ENCODE assay signal across 1 cellular context in genomic region chr6:32969685-32970412, GRCh38.
TF ChIP-seq lines count a peak whose summit lies in the region.

No MANE protein-coding gene starts in this region.

TF ChIP-seq in K562, 482 proteins besides CTCF, POLR2A, EP300 and RAD21 (continued from another document and continues in another):
- TF ChIP-seq GTF3C2 (IDR thresholded peaks at IDR 0.05; ENCODE audit: borderline replicate concordance, extremely low read depth, insufficient read length) (no peak), MTA2 (IDR thresholded peaks at IDR 0.05; ENCODE audit: low read depth) (peak; percentile 20; the same call in 1 of the 2 replicates), SNIP1 (IDR thresholded peaks at IDR 0.05; ENCODE audit: low read depth) (no peak), ZNF354B (CRISPR knock-in tag; IDR thresholded peaks at IDR 0.05) (no peak), GTF2A2 (tag; IDR thresholded peaks at IDR 0.05) (no peak), TBP (optimal IDR thresholded peaks at IDR 0.05; ENCODE audit: low read depth, low read length) (no peak), SP2 (IDR thresholded peaks at IDR 0.05; ENCODE audit: extremely low read depth, low read depth, low read length, poor library complexity, severe bottlenecking) (no peak), PURB (CRISPR knock-in tag; IDR thresholded peaks at IDR 0.05; ENCODE audit: low read depth) (no peak), ZNF436 (CRISPR knock-in tag; IDR thresholded peaks at IDR 0.05) (no peak), ZNF347 (CRISPR knock-in tag; IDR thresholded peaks at IDR 0.05; ENCODE audit: low read depth) (no peak), IFI16 (CRISPR knock-in tag; IDR thresholded peaks at IDR 0.05) (no peak), XRCC4 (IDR thresholded peaks at IDR 0.05; ENCODE audit: extremely low read depth, insufficient read depth, insufficient read length) (no peak), MLLT1 (IDR thresholded peaks at IDR 0.05) (peak; percentile 24 to 68; a peak in 3 of 4 replicates), TBL1XR1 (IDR thresholded peaks at IDR 0.05; ENCODE audit: low read length in 2 of 2) (peak in 1 of 2 experiments; percentile 40; a peak in 2 of 4 replicates), ZBTB17 (CRISPR knock-in tag; IDR thresholded peaks at IDR 0.05) (peak; percentile 83; the same call in 1 of the 2 replicates), EGR1 (conservative IDR thresholded peaks at IDR 0.05) (peak; percentile 97), E2F6 (IDR thresholded peaks at IDR 0.05; ENCODE audit: borderline replicate concordance in 1 of 2, extremely low read depth in 1 of 2, insufficient read depth in 1 of 2, insufficient read length in 1 of 2, low read depth in 1 of 2, low read length in 1 of 2, poor library complexity in 1 of 2, severe bottlenecking in 1 of 2) (peak; percentile 36 to 47), SREBF2 (CRISPR knock-in tag; IDR thresholded peaks at IDR 0.05) (0 out of 2 replicates have a peak, but pooled peaks have one; percentile 87), BCLAF1 (IDR thresholded peaks at IDR 0.05; ENCODE audit: borderline replicate concordance in 1 of 2, control insufficient read depth in 1 of 2, low read depth in 2 of 2, low read length in 1 of 2) (no peak; a peak in 1 of 4 replicates), ETV1 (tag; conservative IDR thresholded peaks at IDR 0.05; ENCODE audit: low read depth) (peak; percentile 96), ZBTB7A (IDR thresholded peaks at IDR 0.05; ENCODE audit: borderline replicate concordance, control insufficient read depth, low read depth, low read length) (peak; percentile 55), HMGN3 (IDR thresholded peaks at IDR 0.05; ENCODE audit: borderline replicate concordance, extremely low read depth, insufficient read length, low read depth, low read length) (peak; percentile 41), SAFB2 (IDR thresholded peaks at IDR 0.05; ENCODE audit: borderline replicate concordance, low read depth, low read length, severe bottlenecking) (no peak), GTF2E2 (tag; IDR thresholded peaks at IDR 0.05) (no peak; the same call in 1 of the 2 replicates), FOSL1 (tag; conservative IDR thresholded peaks at IDR 0.05) (no peak), CCAR2 (IDR thresholded peaks at IDR 0.05; ENCODE audit: low read depth, low read length) (no peak), SETDB1 (IDR thresholded peaks at IDR 0.05; ENCODE audit: low read length) (no peak), HNRNPUL1 (IDR thresholded peaks at IDR 0.05; ENCODE audit: low read length) (no peak), ZNF408 (CRISPR knock-in tag; IDR thresholded peaks at IDR 0.05; ENCODE audit: low read depth) (no peak), THAP12 (CRISPR knock-in tag; IDR thresholded peaks at IDR 0.05) (no peak), NFIX (CRISPR knock-in tag; IDR thresholded peaks at IDR 0.05; ENCODE audit: low read depth) (no peak), ZKSCAN3 (CRISPR knock-in tag; IDR thresholded peaks at IDR 0.05) (no peak), ZNF77 (CRISPR knock-in tag; IDR thresholded peaks at IDR 0.05) (no peak), ZNF175 (CRISPR knock-in tag; IDR thresholded peaks at IDR 0.05; ENCODE audit: low read depth) (peak; percentile 74; the same call in 1 of the 2 replicates), ATF2 (CRISPR knock-in tag; IDR thresholded peaks at IDR 0.05) (no peak), ZNF444 (CRISPR knock-in tag; IDR thresholded peaks at IDR 0.05) (peak; percentile 3; the same call in 1 of the 2 replicates), ZNF280A (IDR thresholded peaks at IDR 0.05; ENCODE audit: low read depth, partially characterized antibody) (no peak), KLF16 (IDR thresholded peaks at IDR 0.05) (peak; percentile 62), ELF2 (CRISPR knock-in tag; IDR thresholded peaks at IDR 0.05) (peak; percentile 79), HCFC1 (IDR thresholded peaks at IDR 0.05; ENCODE audit: low read depth, low read length) (peak; percentile 41; the same call in 1 of the 2 replicates), SRSF7 (optimal IDR thresholded peaks at IDR 0.05; ENCODE audit: low read depth, low read length) (no peak), CHD1 (IDR thresholded peaks at IDR 0.05; ENCODE audit: low read length) (peak; percentile 17), ZNF57 (CRISPR knock-in tag; IDR thresholded peaks at IDR 0.05) (peak; percentile 59; the same call in 1 of the 2 replicates), TCF7 (IDR thresholded peaks at IDR 0.05; ENCODE audit: borderline replicate concordance) (0 out of 2 replicates have a peak, but pooled peaks have one; percentile 50), JUNB (CRISPR knock-in tag; conservative IDR thresholded peaks at IDR 0.05) (0 out of 2 replicates have a peak, but pooled peaks have one; percentile 69), TCFL5 (CRISPR knock-in tag; conservative IDR thresholded peaks at IDR 0.05) (no peak), ZKSCAN8 (CRISPR knock-in tag; IDR thresholded peaks at IDR 0.05) (no peak), PHTF2 (CRISPR knock-in tag; IDR thresholded peaks at IDR 0.05) (no peak), ZFP1 (CRISPR knock-in tag; IDR thresholded peaks at IDR 0.05) (no peak; the same call in 1 of the 2 replicates), MAX (CRISPR knock-in tag; IDR thresholded peaks at IDR 0.05) (peak; percentile 9; the same call in 1 of the 2 replicates), HDGF (IDR thresholded peaks at IDR 0.05) (no peak), HOXB6 (CRISPR knock-in tag; IDR thresholded peaks at IDR 0.05; ENCODE audit: borderline replicate concordance) (no peak), RFX5 (IDR thresholded peaks at IDR 0.05; ENCODE audit: low read depth, low read length) (no peak), PPARD (CRISPR knock-in tag; IDR thresholded peaks at IDR 0.05) (no peak), DDX20 (tag; IDR thresholded peaks at IDR 0.05; ENCODE audit: low read depth) (no peak), ZBTB49 (CRISPR knock-in tag; IDR thresholded peaks at IDR 0.05; ENCODE audit: borderline replicate concordance) (no peak), HEY1 (CRISPR knock-in tag; IDR thresholded peaks at IDR 0.05; ENCODE audit: borderline replicate concordance) (no peak)
